ENCODE assay signal across 36 cellular contexts in genomic region chr17:74402070-74402469, GRCh38. TPM values are rescaled to one million over a fixed set of nuclear protein-coding genes. Genes with fewer than 3 reads are reported as not detected.
"Had no signal": no experiment of that assay in that cellular context is flagged by ENCODE, and none has a peak within 500 bp of the region (broad histone marks: within the 10 kb centered on the region; RNA-seq: fewer than 3 reads in every experiment).

No MANE protein-coding gene starts in this region.

- H3K27ac ChIP-seq: adrenal gland, body of pancreas, esophagus squamous epithelium had no signal

- H3K4me3 Mint-ChIP-seq: activated CD4-positive, alpha-beta memory T cell treated with anti-CD3 and anti-CD28 coated beads for 36 hours; activated CD4-positive, alpha-beta T cell treated with anti-CD3 and anti-CD28 coated beads for 36 hours; activated CD4-positive, alpha-beta T cell treated with anti-CD3 and anti-CD28 coated beads, Interleukin-2, amount 10 ng/mL, durations not matched to agents 24 days and 14 days; activated CD8-positive, alpha-beta memory T cell treated with anti-CD3 and anti-CD28 coated beads, Interleukin-2, amount 10 ng/mL, durations not matched to agents 7 days and 5 days; activated CD8-positive, alpha-beta T cell treated with anti-CD3 and anti-CD28 coated beads, Interleukin-2, amount 10 ng/mL, durations not matched to agents 7 days and 5 days; activated naive CD4-positive, alpha-beta T cell treated with anti-CD3 and anti-CD28 coated beads for 36 hours; activated naive CD4-positive, alpha-beta T cell treated with anti-CD3 and anti-CD28 coated beads, Interleukin-2, amount 50 U/mL, for 24 hours; activated naive CD8-positive, alpha-beta T cell treated with anti-CD3 and anti-CD28 coated beads for 36 hours; activated naive CD8-positive, alpha-beta T cell treated with anti-CD3 and anti-CD28 coated beads, Interleukin-2, amount 50 U/mL, for 24 hours; activated T-cell treated with anti-CD3 and anti-CD28 coated beads, Interleukin-2, amount 50 U/mL, for 4 hours; effector memory CD8-positive, alpha-beta T cell; T-helper 17 cell; T-helper 2 cell treated with Interferon-gamma antibody and Interleukin-4, amounts not matched to agents 5 μg/mL and 100 μg/mL, for 36 hours had no signal

- H3K36me3 Mint-ChIP-seq: activated CD4-positive, alpha-beta memory T cell treated with anti-CD3 and anti-CD28 coated beads for 36 hours; activated CD8-positive, alpha-beta memory T cell treated with anti-CD3 and anti-CD28 coated beads, Interleukin-2, amount 10 ng/mL, durations not matched to agents 7 days and 5 days; activated naive CD4-positive, alpha-beta T cell treated with anti-CD3 and anti-CD28 coated beads, Interleukin-2, amount 50 U/mL, for 24 hours; activated naive CD8-positive, alpha-beta T cell treated with anti-CD3 and anti-CD28 coated beads for 36 hours had no signal

- H3K9me3 Mint-ChIP-seq: activated CD4-positive, alpha-beta memory T cell treated with anti-CD3 and anti-CD28 coated beads for 36 hours; activated CD4-positive, alpha-beta T cell treated with anti-CD3 and anti-CD28 coated beads, Interleukin-2, amount 10 ng/mL, durations not matched to agents 24 days and 14 days; activated naive CD4-positive, alpha-beta T cell treated with anti-CD3 and anti-CD28 coated beads for 36 hours; activated naive CD4-positive, alpha-beta T cell treated with anti-CD3 and anti-CD28 coated beads, Interleukin-2, amount 50 U/mL, for 24 hours; activated naive CD8-positive, alpha-beta T cell treated with anti-CD3 and anti-CD28 coated beads for 36 hours; activated naive CD8-positive, alpha-beta T cell treated with anti-CD3 and anti-CD28 coated beads, Interleukin-2, amount 50 U/mL, for 24 hours; activated T-cell treated with anti-CD3 and anti-CD28 coated beads, Interleukin-2, amount 50 U/mL, for 4 hours; activated T-helper 2 cell treated with anti-CD3 and anti-CD28 coated beads, Interferon-gamma antibody, Interleukin-2, Interleukin-4, amounts not matched to agents 10 μg/mL and 5 μg/mL and 100 μg/mL, durations not matched to agents 14 hours and 24 hours and 36 hours; effector memory CD8-positive, alpha-beta T cell; T-helper 2 cell treated with Interferon-gamma antibody and Interleukin-4, amounts not matched to agents 5 μg/mL and 100 μg/mL, for 36 hours had no signal

- DNase-seq: activated CD4-positive, alpha-beta memory T cell treated with anti-CD3 and anti-CD28 coated beads for 36 hours; activated CD4-positive, alpha-beta T cell treated with anti-CD3 and anti-CD28 coated beads for 36 hours; activated CD4-positive, alpha-beta T cell treated with anti-CD3 and anti-CD28 coated beads, Interleukin-2, amount 10 ng/mL, durations not matched to agents 24 days and 14 days; activated CD4-positive, CD25-positive, alpha-beta regulatory T cell; activated CD4-positive, CD25-positive, alpha-beta regulatory T cell treated with anti-CD3 and anti-CD28 coated beads, Interleukin-2, amount 50 U/mL, for 72 hours; activated CD8-positive, alpha-beta memory T cell treated with anti-CD3 and anti-CD28 coated beads, Interleukin-2, amount 10 ng/mL, durations not matched to agents 7 days and 5 days; activated CD8-positive, alpha-beta memory T cell treated with anti-CD3 and anti-CD28 coated beads, Interleukin-2, amount 50 U/mL, for 4 hours; activated CD8-positive, alpha-beta T cell treated with anti-CD3 and anti-CD28 coated beads, Interleukin-2, amount 10 ng/mL, durations not matched to agents 7 days and 5 days; activated effector memory CD4-positive, alpha-beta T cell treated with anti-CD3 and anti-CD28 coated beads, Interleukin-2, amount 50 U/mL, for 16 hours; activated naive CD4-positive, alpha-beta T cell treated with anti-CD3 and anti-CD28 coated beads for 36 hours; activated naive CD8-positive, alpha-beta T cell treated with anti-CD3 and anti-CD28 coated beads for 36 hours; activated naive CD8-positive, alpha-beta T cell treated with anti-CD3 and anti-CD28 coated beads, Interleukin-2, amount 50 U/mL, for 24 hours; activated T-cell treated with anti-CD3 and anti-CD28 coated beads, Interleukin-2, amount 50 U/mL, for 4 hours; adrenal gland; amygdala; aorta; body of pancreas; caudate nucleus; cortex of kidney; dermis blood vessel endothelial cell; effector CD4-positive, alpha-beta T cell; effector memory CD8-positive, alpha-beta T cell; erythroblast; esophagus squamous epithelium; foreskin melanocyte; head of caudate nucleus; T-helper 1 cell; T-helper 17 cell; T1000 had no signal

- H3K27me3 Mint-ChIP-seq: activated CD4-positive, alpha-beta T cell treated with anti-CD3 and anti-CD28 coated beads for 36 hours; activated naive CD4-positive, alpha-beta T cell treated with anti-CD3 and anti-CD28 coated beads, Interleukin-2, amount 50 U/mL, for 24 hours; activated naive CD8-positive, alpha-beta T cell treated with anti-CD3 and anti-CD28 coated beads for 36 hours had no signal

- H3K4me1 ChIP-seq: adrenal gland, esophagus squamous epithelium had no signal

- ATAC-seq: activated CD4-positive, alpha-beta T cell treated with anti-CD3 and anti-CD28 coated beads for 36 hours; activated CD8-positive, alpha-beta memory T cell treated with anti-CD3 and anti-CD28 coated beads, Interleukin-2, amount 10 ng/mL, durations not matched to agents 7 days and 5 days; activated CD8-positive, alpha-beta T cell treated with anti-CD3 and anti-CD28 coated beads, Interleukin-2, amount 10 ng/mL, durations not matched to agents 7 days and 5 days; activated naive CD8-positive, alpha-beta T cell treated with anti-CD3 and anti-CD28 coated beads, Interleukin-2, amount 50 U/mL, for 24 hours; activated T-cell treated with anti-CD3 and anti-CD28 coated beads, Interleukin-2, amount 50 U/mL, for 4 hours; body of pancreas; effector memory CD8-positive, alpha-beta T cell; T-helper 17 cell had no signal

- H3K27me3 ChIP-seq: adrenal gland, body of pancreas had no signal

- H3K4me3 ChIP-seq: adrenal gland, body of pancreas, esophagus squamous epithelium had no signal

- H3K27ac Mint-ChIP-seq: activated CD4-positive, alpha-beta memory T cell treated with anti-CD3 and anti-CD28 coated beads for 36 hours; activated CD4-positive, alpha-beta T cell treated with anti-CD3 and anti-CD28 coated beads for 36 hours; activated CD4-positive, alpha-beta T cell treated with anti-CD3 and anti-CD28 coated beads, Interleukin-2, amount 10 ng/mL, durations not matched to agents 24 days and 14 days; activated CD8-positive, alpha-beta memory T cell treated with anti-CD3 and anti-CD28 coated beads, Interleukin-2, amount 10 ng/mL, durations not matched to agents 7 days and 5 days; activated CD8-positive, alpha-beta T cell treated with anti-CD3 and anti-CD28 coated beads, Interleukin-2, amount 10 ng/mL, durations not matched to agents 7 days and 5 days; activated naive CD4-positive, alpha-beta T cell treated with anti-CD3 and anti-CD28 coated beads for 36 hours; activated naive CD4-positive, alpha-beta T cell treated with anti-CD3 and anti-CD28 coated beads, Interleukin-2, amount 50 U/mL, for 24 hours; activated naive CD8-positive, alpha-beta T cell treated with anti-CD3 and anti-CD28 coated beads for 36 hours; activated naive CD8-positive, alpha-beta T cell treated with anti-CD3 and anti-CD28 coated beads, Interleukin-2, amount 50 U/mL, for 24 hours; activated T-helper 2 cell treated with anti-CD3 and anti-CD28 coated beads, Interferon-gamma antibody, Interleukin-2, Interleukin-4, amounts not matched to agents 10 μg/mL and 5 μg/mL and 100 μg/mL, durations not matched to agents 14 hours and 24 hours and 36 hours; effector memory CD8-positive, alpha-beta T cell; T-helper 2 cell treated with Interferon-gamma antibody and Interleukin-4, amounts not matched to agents 5 μg/mL and 100 μg/mL, for 36 hours had no signal

- H3K36me3 ChIP-seq: adrenal gland, esophagus squamous epithelium had no signal

- H3K4me1 Mint-ChIP-seq: activated CD4-positive, alpha-beta T cell treated with anti-CD3 and anti-CD28 coated beads for 36 hours; activated CD8-positive, alpha-beta memory T cell treated with anti-CD3 and anti-CD28 coated beads, Interleukin-2, amount 10 ng/mL, durations not matched to agents 7 days and 5 days; activated naive CD4-positive, alpha-beta T cell treated with anti-CD3 and anti-CD28 coated beads, Interleukin-2, amount 50 U/mL, for 24 hours; activated naive CD8-positive, alpha-beta T cell treated with anti-CD3 and anti-CD28 coated beads for 36 hours; activated naive CD8-positive, alpha-beta T cell treated with anti-CD3 and anti-CD28 coated beads, Interleukin-2, amount 50 U/mL, for 24 hours had no signal

RNA-seq across cellular contexts. Expression of gene GPRC5C, which starts 29.8 kb away (rescaled TPM):
- total RNA-seq: activated CD8-positive, alpha-beta memory T cell treated with anti-CD3 and anti-CD28 coated beads, Interleukin-2, amount 10 ng/mL, durations not matched to agents 7 days and 5 days; activated naive CD4-positive, alpha-beta T cell treated with anti-CD3 and anti-CD28 coated beads for 36 hours had no signal

RNA-seq across cellular contexts. Expression of gene GPR142, which starts 34.8 kb away (rescaled TPM):
- total RNA-seq: activated CD4-positive, alpha-beta memory T cell treated with anti-CD3 and anti-CD28 coated beads for 36 hours; activated CD4-positive, alpha-beta T cell treated with anti-CD3 and anti-CD28 coated beads for 36 hours; activated CD4-positive, alpha-beta T cell treated with anti-CD3 and anti-CD28 coated beads, Interleukin-2, amount 10 ng/mL, durations not matched to agents 24 days and 14 days; activated CD8-positive, alpha-beta memory T cell treated with anti-CD3 and anti-CD28 coated beads for 36 hours; activated CD8-positive, alpha-beta memory T cell treated with anti-CD3 and anti-CD28 coated beads, Interleukin-2, amount 10 ng/mL, durations not matched to agents 7 days and 5 days; activated CD8-positive, alpha-beta T cell treated with anti-CD3 and anti-CD28 coated beads, Interleukin-2, amount 10 ng/mL, durations not matched to agents 7 days and 5 days; activated naive CD4-positive, alpha-beta T cell treated with anti-CD3 and anti-CD28 coated beads for 36 hours; activated naive CD8-positive, alpha-beta T cell treated with anti-CD3 and anti-CD28 coated beads for 36 hours; activated T-cell treated with anti-CD3 and anti-CD28 coated beads, Interleukin-2, amount 50 U/mL, for 4 hours; activated T-helper 2 cell treated with anti-CD3 and anti-CD28 coated beads, Interferon-gamma antibody, Interleukin-2, Interleukin-4, amounts not matched to agents 10 μg/mL and 5 μg/mL and 100 μg/mL, durations not matched to agents 14 hours and 24 hours and 36 hours; adrenal gland; chondrocyte; fibroblast of lung; fibroblast of villous mesenchyme; T-helper 17 cell had no signal
- polyA plus RNA-seq: aorta, fibroblast of lung had no signal

RNA-seq across cellular contexts. Expression of gene BTBD17, which starts 40.4 kb away (rescaled TPM):
- total RNA-seq: activated CD4-positive, alpha-beta memory T cell treated with anti-CD3 and anti-CD28 coated beads for 36 hours; activated CD4-positive, alpha-beta T cell treated with anti-CD3 and anti-CD28 coated beads for 36 hours; activated CD4-positive, alpha-beta T cell treated with anti-CD3 and anti-CD28 coated beads, Interleukin-2, amount 10 ng/mL, durations not matched to agents 24 days and 14 days; activated CD8-positive, alpha-beta memory T cell treated with anti-CD3 and anti-CD28 coated beads for 36 hours; activated CD8-positive, alpha-beta memory T cell treated with anti-CD3 and anti-CD28 coated beads, Interleukin-2, amount 10 ng/mL, durations not matched to agents 7 days and 5 days; activated CD8-positive, alpha-beta T cell treated with anti-CD3 and anti-CD28 coated beads, Interleukin-2, amount 10 ng/mL, durations not matched to agents 7 days and 5 days; activated naive CD4-positive, alpha-beta T cell treated with anti-CD3 and anti-CD28 coated beads for 36 hours; activated naive CD8-positive, alpha-beta T cell treated with anti-CD3 and anti-CD28 coated beads for 36 hours; activated T-cell treated with anti-CD3 and anti-CD28 coated beads, Interleukin-2, amount 50 U/mL, for 4 hours; activated T-helper 2 cell treated with anti-CD3 and anti-CD28 coated beads, Interferon-gamma antibody, Interleukin-2, Interleukin-4, amounts not matched to agents 10 μg/mL and 5 μg/mL and 100 μg/mL, durations not matched to agents 14 hours and 24 hours and 36 hours; aorta; chondrocyte; esophagus squamous epithelium; fibroblast of villous mesenchyme; T-helper 17 cell had no signal
- polyA plus RNA-seq: aorta, fibroblast of lung had no signal
